Comparison of ENCODE assay signal across 21 cellular contexts in the genomic region with DNA sequence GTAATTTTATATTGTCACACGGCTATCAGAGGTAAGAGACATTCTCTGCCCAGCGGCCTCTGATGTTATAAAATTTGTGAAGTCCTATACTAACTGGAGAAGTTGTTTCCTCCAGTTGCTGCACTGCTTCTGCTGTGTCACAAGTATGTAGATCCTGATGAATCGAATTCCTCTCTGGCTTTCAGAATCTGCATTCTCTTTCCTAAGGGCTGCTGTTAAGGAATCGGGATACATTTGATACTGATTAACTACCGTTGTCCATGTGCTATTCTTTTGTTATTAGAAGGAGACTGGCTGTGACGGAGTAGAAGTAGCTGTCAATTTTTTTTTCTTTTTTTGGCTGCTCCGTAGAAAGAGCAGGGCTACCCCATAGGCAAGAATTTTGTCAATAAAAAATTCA.
"Had no signal": no experiment of that assay in that cellular context is flagged by ENCODE, and none has a peak within 500 bp of the region (broad histone marks: within the 10 kb centered on the region; RNA-seq: fewer than 3 reads in every experiment).

No MANE protein-coding gene starts in this region.

- H3K4me3 Mint-ChIP-seq: naive B cell; nephron; stimulated activated memory B cell treated with anti-CD40 and anti-IgM and Interleukin-4, amounts not matched to agents 10 μg/mL and 1 μg/mL and 100 μg/mL, for 72 hours; stimulated activated naive CD8-positive, alpha-beta T cell treated with anti-CD3 and anti-CD28 coated beads, Interleukin-15, Interleukin-2, amounts not matched to agents 100 ng/mL and 50 ng/mL, for 24 hours had no signal

- H3K27me3 Mint-ChIP-seq: naive B cell; progenitor cell of endocrine pancreas; stimulated activated memory B cell treated with anti-CD40 and anti-IgM and Interleukin-4, amounts not matched to agents 10 μg/mL and 1 μg/mL and 100 μg/mL, for 72 hours; stimulated activated naive CD8-positive, alpha-beta T cell treated with anti-CD3 and anti-CD28 coated beads, Interleukin-15, Interleukin-2, amounts not matched to agents 100 ng/mL and 50 ng/mL, for 24 hours had no signal

- H3K27ac ChIP-seq: epithelial cell of prostate, esophagus muscularis mucosa, gastroesophageal sphincter, left lung, lower lobe of right lung, pancreas, right lobe of liver, testis, tibial nerve, upper lobe of right lung, vagina had no signal

- H3K4me1 Mint-ChIP-seq: nephron had no signal

- H3K9me3 Mint-ChIP-seq: naive B cell; nephron; stimulated activated memory B cell treated with anti-CD40 and anti-IgM and Interleukin-4, amounts not matched to agents 10 μg/mL and 1 μg/mL and 100 μg/mL, for 72 hours; stimulated activated naive CD8-positive, alpha-beta T cell treated with anti-CD3 and anti-CD28 coated beads, Interleukin-15, Interleukin-2, amounts not matched to agents 100 ng/mL and 50 ng/mL, for 24 hours had no signal

- H3K27me3 ChIP-seq: esophagus muscularis mucosa, gastroesophageal sphincter, left lung, pancreas, right lobe of liver, testis, tibial nerve, upper lobe of right lung, vagina had no signal

- H3K4me1 ChIP-seq: esophagus muscularis mucosa, gastroesophageal sphincter, left lung, lower lobe of right lung, pancreas, right lobe of liver, testis, tibial nerve, upper lobe of right lung, vagina had no signal

- H3K4me3 ChIP-seq: esophagus muscularis mucosa, gastroesophageal sphincter, left lung, lower lobe of right lung, pancreas, right lobe of liver, testis, tibial nerve, upper lobe of right lung, vagina had no signal

- DNase-seq: effector memory CD4-positive, alpha-beta T cell; glutamatergic neuron; left lung; lower lobe of right lung; mesenchymal stem cell; naive B cell; occipital lobe; pancreas; right lobe of liver; stimulated activated CD4-positive, alpha-beta T cell treated with anti-CD3 and anti-CD28 coated beads, Interleukin-4, amount 100 ng/mL, for 1 hour; testis; upper lobe of right lung had no signal

- H3K9me3 ChIP-seq: esophagus muscularis mucosa, gastroesophageal sphincter, left lung, lower lobe of right lung, pancreas, right lobe of liver, testis, tibial nerve, upper lobe of right lung, vagina had no signal

- H3K27ac Mint-ChIP-seq: naive B cell; nephron; progenitor cell of endocrine pancreas; stimulated activated memory B cell treated with anti-CD40 and anti-IgM and Interleukin-4, amounts not matched to agents 10 μg/mL and 1 μg/mL and 100 μg/mL, for 72 hours; stimulated activated naive CD8-positive, alpha-beta T cell treated with anti-CD3 and anti-CD28 coated beads, Interleukin-15, Interleukin-2, amounts not matched to agents 100 ng/mL and 50 ng/mL, for 24 hours had no signal
